ENCODE assay signal across 23 cellular contexts in the genomic region with DNA sequence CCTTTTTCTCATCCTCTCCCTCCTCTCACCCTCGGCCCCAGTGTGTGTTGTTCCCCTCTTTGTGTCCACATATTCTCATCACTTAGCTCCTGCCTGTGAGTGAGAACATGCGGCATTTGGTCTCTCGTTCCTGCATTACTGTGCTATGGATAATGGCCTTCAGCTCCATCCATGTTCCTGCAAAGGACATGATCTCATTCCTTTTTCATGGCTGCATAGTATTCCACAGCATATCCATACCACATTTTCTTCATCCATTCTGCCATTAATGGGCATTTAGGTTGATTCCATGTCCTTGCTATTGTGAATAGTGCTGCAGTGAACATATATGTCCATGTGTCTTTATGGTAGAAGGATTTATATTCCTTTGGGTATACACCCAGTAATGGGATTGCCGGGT. TPM values are rescaled to one million over a fixed set of nuclear protein-coding genes. Genes with fewer than 3 reads are reported as not detected.
DNase-seq lines count a peak whose midpoint lies in the region; ATAC-seq, FAIRE-seq and TF ChIP-seq lines count a peak whose summit lies in the region.
"Had no signal": no experiment of that assay in that cellular context is flagged by ENCODE, and none has a peak within 500 bp of the region (broad histone marks: within the 10 kb centered on the region; RNA-seq: fewer than 3 reads in every experiment).

No MANE protein-coding gene starts in this region.

- DNase-seq in SK-N-SH (no peak), GM12878 (ENCODE audit: low read depth, low spot score) (no peak), neural progenitor cell (ENCODE audit: low spot score) (no peak), UCSD-AML1 (lab: John Stamatoyannopoulos, UW; ENCODE audit: unreplicated experiment) (no peak), mesendoderm (no peak)
- DNase-seq: ACHN; AML-193; C1 segment of cervical spinal cord; Calu3; CD4-positive, alpha-beta memory T cell; COR-L47; DMS53; DMS79 treated with DMSO at 0.1 percent for 48 hours; GF-D8; GM23248 had no signal

- no peak overlapping the region for H3K23ac ChIP-seq in mesendoderm (ENCODE audit: low read length)

- intact Hi-C loops in GM12878 (cut with micrococcal nuclease; ENCODE audit: unreplicated experiment), result no loop called here

- H3K36me3 ChIP-seq in SK-N-SH (replicated peaks in 1 of 2; ENCODE audit: control insufficient read depth in 1 of 2, insufficient read depth in 2 of 2, low read length in 1 of 2) (no peaks in the 10 kb centered on the region), HEK293 (ENCODE audit: control insufficient read depth in 2 of 2, insufficient read depth in 1 of 2, low read length in 2 of 2) (no peaks in the 10 kb centered on the region), GM12878 (ENCODE audit: control insufficient read depth in 2 of 2, insufficient read depth in 2 of 2, low read length in 1 of 2) (no peaks in the 10 kb centered on the region), neural progenitor cell (no peaks in the 10 kb centered on the region), mesendoderm (ENCODE audit: control insufficient read depth, insufficient read depth, low read length) (no peaks in the 10 kb centered on the region)
- H3K36me3 ChIP-seq: HAP-1 had no signal

- H3K4me2 ChIP-seq in SK-N-SH (no peak overlapping the region), GM12878 (ENCODE audit: control insufficient read depth, insufficient read depth) (no peak overlapping the region), neural progenitor cell (no peak overlapping the region), mesendoderm (ENCODE audit: low read length) (no peak overlapping the region)

- no peak overlapping the region for H2AK5ac ChIP-seq in mesendoderm (ENCODE audit: low read length)

- no peak for TF ChIP-seq RAD21 in SK-N-SH (IDR thresholded peaks at IDR 0.05; ENCODE audit: low read length)
- no peak for TF ChIP-seq RAD21 in GM12878 (IDR thresholded peaks at IDR 0.05; ENCODE audit: insufficient read depth, low read depth, low read length)

- H3K4me1 ChIP-seq in SK-N-SH (ENCODE audit: control insufficient read depth in 1 of 2, insufficient read depth in 2 of 2, low read depth in 1 of 2, low read length in 1 of 2) (no peaks in the 10 kb centered on the region), HEK293 (ENCODE audit: control insufficient read depth, insufficient read depth, low read length) (no peaks in the 10 kb centered on the region), GM12878 (ENCODE audit: control insufficient read depth, insufficient read depth, low read length) (no peaks in the 10 kb centered on the region), neural progenitor cell (no peaks in the 10 kb centered on the region), mesendoderm (ENCODE audit: control insufficient read depth, low read depth, low read length) (no peaks in the 10 kb centered on the region)
- H3K4me1 ChIP-seq: HAP-1 had no signal

- no peak overlapping the region for H2AFZ ChIP-seq in SK-N-SH (ENCODE audit: low read depth)
- no peak overlapping the region for H2AFZ ChIP-seq in GM12878 (ENCODE audit: control insufficient read depth, low read depth, low read length)
- H2AFZ ChIP-seq in neural progenitor cell (replicated peaks), result no peak overlapping the region
- H2AFZ ChIP-seq: GM23248 had no signal

- POLR2A ChIA-PET in SK-N-SH (lab: Yijun Ruan, JAX) (no interaction called here), HEK293 (lab: Yijun Ruan, JAX) (no interaction called here), GM12878 (lab: Charles Lee) (no interaction called here)

- H3F3A ChIP-seq in SK-N-SH (replicated peaks; ENCODE audit: insufficient read depth) (no peaks in the 10 kb centered on the region), neural progenitor cell (ENCODE audit: low read depth) (no peaks in the 10 kb centered on the region)

- no peak for TF ChIP-seq CTCF in SK-N-SH (IDR thresholded peaks at IDR 0.05)
- TF ChIP-seq CTCF in HEK293 (tag by site-specific recombination; IDR thresholded peaks at IDR 0.05), result no peak
- TF ChIP-seq CTCF in GM12878 (IDR thresholded peaks at IDR 0.05 in 2 of 3, conservative IDR thresholded peaks at IDR 0.05 in 1 of 3; ENCODE audit: control insufficient read depth in 2 of 3, extremely low read depth in 1 of 3, insufficient read depth in 1 of 3, low read depth in 3 of 3, low read length in 3 of 3), result no peak
- TF ChIP-seq CTCF in neural progenitor cell (IDR thresholded peaks at IDR 0.05), result no peak

- H2BK5ac ChIP-seq in mesendoderm (ENCODE audit: low read length), result no peak overlapping the region

- no peaks in the 10 kb centered on the region for H3K36me3 Mint-ChIP-seq in neural progenitor cell
- H3K36me3 Mint-ChIP-seq: CD4-positive, alpha-beta memory T cell had no signal

- SMC1A ChIA-PET in GM12878 (lab: Charles Lee; ENCODE audit: uncharacterized antibody, unreplicated experiment), result no interaction called here

- H3K27ac Mint-ChIP-seq in neural progenitor cell, result no peak overlapping the region
- H3K27ac Mint-ChIP-seq: CD4-positive, alpha-beta memory T cell had no signal

- H3K4ac ChIP-seq in mesendoderm (ENCODE audit: low read depth, low read length), result no peak overlapping the region

- no peak overlapping the region for H3K56ac ChIP-seq in mesendoderm (ENCODE audit: low read length)

- no peak overlapping the region for H2BK15ac ChIP-seq in mesendoderm (replicated peaks; ENCODE audit: low read depth)

- H3K27me3 ChIP-seq in SK-N-SH (ENCODE audit: insufficient read depth) (no peaks in the 10 kb centered on the region), GM12878 (replicated peaks in 1 of 2; ENCODE audit: control insufficient read depth in 2 of 2, insufficient read depth in 2 of 2, low read length in 1 of 2) (no peaks in the 10 kb centered on the region), neural progenitor cell (no peaks in the 10 kb centered on the region), mesendoderm (ENCODE audit: insufficient read depth, low read length, poor library complexity) (no peaks in the 10 kb centered on the region)

- ATAC-seq in SK-N-SH treated with all-trans-retinoic acid at 6 μM for 48 hours, result no peak
- ATAC-seq in GM12878, result no peak
- no peak for ATAC-seq in GM18868 (IDR thresholded peaks at IDR 0.05; ENCODE audit: unreplicated experiment)

- H3K18ac ChIP-seq in mesendoderm (ENCODE audit: low read length), result no peak overlapping the region

- no peaks in the 10 kb centered on the region for H3K4me1 Mint-ChIP-seq in neural progenitor cell
- H3K4me1 Mint-ChIP-seq: CD4-positive, alpha-beta memory T cell had no signal

- H4K5ac ChIP-seq in mesendoderm (ENCODE audit: low read length), result no peak overlapping the region

- H3K9me2 ChIP-seq in SK-N-SH, result no peaks in the 10 kb centered on the region

- no peaks in the 10 kb centered on the region; the same call in 1 of the 2 replicates for H3K9me3 ChIP-seq in SK-N-SH
- no peaks in the 10 kb centered on the region for H3K9me3 ChIP-seq in HEK293 (ENCODE audit: control insufficient read depth, insufficient read depth, low read depth, low read length)
- H3K9me3 ChIP-seq in GM12878 (replicated peaks; ENCODE audit: control insufficient read depth, insufficient read depth, low read length), result no peaks in the 10 kb centered on the region; the same call in 2 of the 3 replicates
- no peaks in the 10 kb centered on the region for H3K9me3 ChIP-seq in neural progenitor cell (ENCODE audit: low read depth)

- H3K9me3 Mint-ChIP-seq in neural progenitor cell, result peaks cover 5% of the 10 kb centered on the region

- WGBS in SK-N-SH (ENCODE audit: low lambda C conversion rate), result 73% methylated on average over 4 of the region's 4 CpGs
- 82% methylated on average over 4 of the region's 4 CpGs for whole genome bisulfite sequencing in GM12878 (ENCODE audit: insufficient coverage, insufficient replicate concordance, low lambda C conversion rate, missing lambda C conversion rate)
- WGBS in mesendoderm (ENCODE audit: extremely low coverage, insufficient coverage, low lambda C conversion rate), result no CpG with 5 or more reads among the region's 4 CpGs

- no TSS peak for BruUV-seq in GM12878 (replicated peaks; lab: Mats Ljungman, UMichigan)

- peak overlapping the region; percentile 16 for H3K4me3 Mint-ChIP-seq in neural progenitor cell
- H3K4me3 Mint-ChIP-seq: CD4-positive, alpha-beta memory T cell had no signal

- H3K27ac ChIP-seq in SK-N-SH (ENCODE audit: low read depth in 2 of 2, low read length in 1 of 2), result no peak overlapping the region
- H3K27ac ChIP-seq in HEK293 (ENCODE audit: extremely low read depth, low read depth, low read length), result no peak overlapping the region
- H3K27ac ChIP-seq in GM12878 (ENCODE audit: control insufficient read depth, insufficient read depth), result no peak overlapping the region
- H3K27ac ChIP-seq in neural progenitor cell, result no peak overlapping the region
- H3K27ac ChIP-seq in mesendoderm (ENCODE audit: low read depth, low read length), result no peak overlapping the region
- H3K27ac ChIP-seq: 22Rv1, GM23248 had no signal

- in situ Hi-C loops in GM12878 (cut with MboI), result no loop called here

- no peak overlapping the region for H3K9ac ChIP-seq in SK-N-SH
- no peak overlapping the region for H3K9ac ChIP-seq in GM12878 (ENCODE audit: control insufficient read depth, insufficient read depth, low read length)
- H3K9ac ChIP-seq in neural progenitor cell, result no peak overlapping the region
- no peak overlapping the region for H3K9ac ChIP-seq in mesendoderm (ENCODE audit: low read length)
- H3K9ac ChIP-seq: GM23248 had no signal

- no peaks in the 10 kb centered on the region for H4K20me1 ChIP-seq in SK-N-SH (ENCODE audit: insufficient read depth)
- no peaks in the 10 kb centered on the region for H4K20me1 ChIP-seq in GM12878 (ENCODE audit: control insufficient read depth, insufficient read depth)
- H4K20me1 ChIP-seq in neural progenitor cell (ENCODE audit: low read depth), result no peaks in the 10 kb centered on the region

- no peak overlapping the region for H3K4me3 ChIP-seq in SK-N-SH (ENCODE audit: low read depth in 2 of 2, low read length in 1 of 2)
- H3K4me3 ChIP-seq in HEK293 (ENCODE audit: low read depth, low read length), result no peak overlapping the region
- H3K4me3 ChIP-seq in GM12878, result no peak overlapping the region
- H3K4me3 ChIP-seq in neural progenitor cell, result no peak overlapping the region
- no peak overlapping the region for H3K4me3 ChIP-seq in mesendoderm (ENCODE audit: low read length)
- H3K4me3 ChIP-seq: GM23248, HAP-1 had no signal

- FAIRE-seq in GM12878 (lab: Jason Lieb, UNC), result peak; percentile 7
- FAIRE-seq: A204.1, GM12892, GM19239 had no signal

- peaks cover 11% of the 10 kb centered on the region for H3K27me3 Mint-ChIP-seq in neural progenitor cell (ENCODE audit: insufficient read depth, low read depth)
- H3K27me3 Mint-ChIP-seq: CD4-positive, alpha-beta memory T cell had no signal

- TF ChIP-seq POLR2A in GM12878 (IDR thresholded peaks at IDR 0.05; ENCODE audit: low read depth, low read length), result no peak

- RAD21 ChIA-PET in GM12878 (lab: Charles Lee; ENCODE audit: unreplicated experiment), result no interaction called here

- CTCF ChIA-PET in SK-N-SH (lab: Yijun Ruan, JAX) (interaction anchor here (0.9 to 1.1 kb wide), 2 partner anchors 58 to 118 kb away, joined by 3 read pairs; no protein-coding TSS in a partner anchor), HEK293 (lab: Yijun Ruan, JAX) (interaction anchor here (0.9 kb wide), 1 partner anchor 11 kb away, joined by 3 read pairs; no protein-coding TSS in a partner anchor), GM12878 (lab: Yijun Ruan, JAX) (no interaction called here)

- no peaks in the 10 kb centered on the region for H3K79me1 ChIP-seq in mesendoderm (ENCODE audit: low read length)

- H2BK120ac ChIP-seq in mesendoderm (ENCODE audit: low read depth, low read length), result no peak overlapping the region

- TF ChIP-seq EP300 in SK-N-SH (IDR thresholded peaks at IDR 0.05; ENCODE audit: borderline replicate concordance in 1 of 2, low read depth in 1 of 2, low read length in 1 of 2) (no peak), GM12878 (IDR thresholded peaks at IDR 0.05; ENCODE audit: borderline replicate concordance in 1 of 2, control insufficient read depth in 1 of 2, low read depth in 2 of 2, low read length in 2 of 2) (no peak)

- H4K8ac ChIP-seq in mesendoderm (ENCODE audit: low read depth, low read length), result no peak overlapping the region

- no peaks in the 10 kb centered on the region for H3K79me2 ChIP-seq in SK-N-SH (ENCODE audit: insufficient read depth)
- no peaks in the 10 kb centered on the region for H3K79me2 ChIP-seq in GM12878 (ENCODE audit: control insufficient read depth, insufficient read depth, low read length)
- no peaks in the 10 kb centered on the region for H3K79me2 ChIP-seq in neural progenitor cell (ENCODE audit: low read depth)
- no peaks in the 10 kb centered on the region for H3K79me2 ChIP-seq in mesendoderm (ENCODE audit: control insufficient read depth, insufficient read depth, low read length)

RNA-seq across cellular contexts. Expression of gene NCOA1, which starts 10.8 kb away (rescaled TPM):
- polyA plus RNA-seq in SK-N-SH (2012; rRNA removed), result 10.7 and 13.1 TPM in 2 replicates
- polyA plus RNA-seq in SK-N-SH (2012; cell fraction: cytosol; rRNA removed), result 10.1 and 12.0 TPM in 2 replicates
- polyA plus RNA-seq in SK-N-SH (2012; cell fraction: nucleus; rRNA removed), result 10.0 and 17.1 TPM in 2 replicates
- 60.6 and 70.3 TPM in 2 replicates for total RNA-seq in GM12878 (2013; cell fraction: nucleolus; rRNA removed)
- total RNA-seq in GM12878 (2014; rRNA removed), result 7.1 and 8.0 TPM in 2 replicates
- 7.9 and 8.3 TPM in 2 replicates for total RNA-seq in GM12878 (2014; rRNA removed; fragmentation: Illumina TruSeq; extraction: Trizol)
- total RNA-seq in GM12878 (2021), result 6.3 and 7.3 TPM in 2 replicates
- polyA plus RNA-seq in GM12878 (2011; ENCODE audit: low read depth), result 7.8 TPM
- polyA plus RNA-seq in GM12878 (2011; rRNA removed), result 32.0 and 35.6 TPM in 2 replicates
- 23.4 and 24.4 TPM in 2 replicates for polyA plus RNA-seq in GM12878 (2011; cell fraction: cytosol; rRNA removed)
- 24.2 and 27.9 TPM in 2 replicates for polyA plus RNA-seq in GM12878 (2011; cell fraction: nucleus; rRNA removed)
- 9.6 and 10.4 TPM in 2 replicates for polyA plus RNA-seq in GM12878 (2012)
- polyA plus RNA-seq in GM12878 (2014; fragmentation: Illumina TruSeq; extraction: Trizol), result 8.7 and 9.4 TPM in 2 replicates
- 1 to 10 TPM; 1.9 to 3.3 TPM for polyA plus RNA-seq in GM12878 (2014; fragmentation: Nextera tagmentation; extraction: Ambion mirVana)
- 4.8 and 5.1 TPM in 2 replicates for polyA plus RNA-seq in GM12878 (2014; rRNA removed)
- 1 to 10 TPM; 1.8 to 2.4 TPM for polyA plus RNA-seq in GM12878 (2016; fragmentation: Nextera tagmentation; extraction: Ambion mirVana)
- 88.3 and 108 TPM in 2 replicates for polyA minus RNA-seq in GM12878 (2011; rRNA and poly(A)+ RNA removed)
- 19.0 and 19.9 TPM in 2 replicates for polyA minus RNA-seq in GM12878 (2011; cell fraction: cytosol; rRNA and poly(A)+ RNA removed)
- 60.0 and 123 TPM in 2 replicates for polyA minus RNA-seq in GM12878 (2011; cell fraction: nucleus; rRNA and poly(A)+ RNA removed)
- 13.9 and 29.3 TPM in 2 replicates for total RNA-seq in neural progenitor cell (ENCODE audit: low replicate concordance)
- polyA plus RNA-seq in mesendoderm (2013, experiment 1 of 2), result 11.2 TPM
- 10.6 TPM for polyA plus RNA-seq in mesendoderm (2013, experiment 2 of 2)
